17 cellular contexts compared by ENCODE assay signal in the genomic region with DNA sequence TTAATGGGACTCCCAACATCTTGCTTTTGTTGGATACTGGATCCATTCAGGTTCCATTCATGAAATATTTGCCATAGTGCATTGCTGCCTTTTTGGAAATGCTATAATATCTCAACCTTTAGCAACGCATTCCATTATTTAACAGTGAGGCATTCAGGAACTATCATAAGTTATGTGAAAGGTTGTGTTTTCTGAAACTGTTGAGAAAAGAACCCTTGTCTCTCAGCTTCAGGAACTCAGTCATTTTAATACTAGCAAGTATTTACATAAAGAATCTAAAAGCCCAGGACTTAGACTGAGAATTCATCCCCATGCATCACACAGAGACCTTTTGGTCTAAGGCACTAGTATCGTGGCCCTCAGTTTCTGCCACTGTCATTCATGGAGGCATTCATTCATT.
"Had no signal": no experiment of that assay in that cellular context is flagged by ENCODE, and none has a peak within 500 bp of the region (broad histone marks: within the 10 kb centered on the region; RNA-seq: fewer than 3 reads in every experiment).

No MANE protein-coding gene starts in this region.

- H3K9me3 Mint-ChIP-seq: activated naive CD4-positive, alpha-beta T cell treated with anti-CD3 and anti-CD28 coated beads, Interleukin-2, amount 50 U/mL, for 24 hours; activated T-cell treated with anti-CD3 and anti-CD28 coated beads, Interleukin-2, amount 50 U/mL, for 72 hours; mesothelial cell of epicardium; natural killer cell treated with Interleukin-12 subunit alpha and Interleukin-12 subunit beta and Interleukin-15 and Interleukin-18, amount 100 ng/mL, for 72 hours; stimulated activated naive CD8-positive, alpha-beta T cell treated with anti-CD3 and anti-CD28 coated beads, Interleukin-15, Interleukin-2, amounts not matched to agents 100 ng/mL and 50 ng/mL, for 24 hours had no signal

- H3K27ac Mint-ChIP-seq: activated naive CD4-positive, alpha-beta T cell treated with anti-CD3 and anti-CD28 coated beads, Interleukin-2, amount 50 U/mL, for 24 hours; activated T-cell treated with anti-CD3 and anti-CD28 coated beads, Interleukin-2, amount 50 U/mL, for 72 hours; mesothelial cell of epicardium; natural killer cell treated with Interleukin-12 subunit alpha and Interleukin-12 subunit beta and Interleukin-15 and Interleukin-18, amount 100 ng/mL, for 72 hours; stimulated activated naive CD8-positive, alpha-beta T cell treated with anti-CD3 and anti-CD28 coated beads, Interleukin-15, Interleukin-2, amounts not matched to agents 100 ng/mL and 50 ng/mL, for 24 hours had no signal

- ATAC-seq: activated T-cell treated with anti-CD3 and anti-CD28 coated beads, Interleukin-2, amount 50 U/mL, for 72 hours; left lobe of liver; natural killer cell treated with Interleukin-12 subunit alpha and Interleukin-12 subunit beta and Interleukin-15 and Interleukin-18, amount 100 ng/mL, for 72 hours had no signal

- H3K27me3 ChIP-seq: cardiac muscle cell, tibial nerve had no signal

- FAIRE-seq: frontal cortex, kidney, TTC549 had no signal

- H3K36me3 Mint-ChIP-seq: activated naive CD4-positive, alpha-beta T cell treated with anti-CD3 and anti-CD28 coated beads, Interleukin-2, amount 50 U/mL, for 24 hours; mesothelial cell of epicardium; natural killer cell treated with Interleukin-12 subunit alpha and Interleukin-12 subunit beta and Interleukin-15 and Interleukin-18, amount 100 ng/mL, for 72 hours had no signal

- DNase-seq: activated CD4-positive, alpha-beta T cell treated with anti-CD3 and anti-CD28 coated beads, Interleukin-2, amount 50 U/mL, for 4 hours; activated gamma-delta T cell; activated T-cell treated with anti-CD3 and anti-CD28 coated beads, Interleukin-2, amount 50 U/mL, for 72 hours; dermis blood vessel endothelial cell; kidney; posterior cingulate gyrus; T-helper 2 cell had no signal

- H3K4me1 Mint-ChIP-seq: activated naive CD4-positive, alpha-beta T cell treated with anti-CD3 and anti-CD28 coated beads, Interleukin-2, amount 50 U/mL, for 24 hours; mesothelial cell of epicardium had no signal

- H3K4me3 ChIP-seq: cardiac muscle cell, lung, tibial nerve had no signal

- H3K9me3 ChIP-seq: tibial nerve had no signal

- H3K4me3 Mint-ChIP-seq: activated naive CD4-positive, alpha-beta T cell treated with anti-CD3 and anti-CD28 coated beads, Interleukin-2, amount 50 U/mL, for 24 hours; activated T-cell treated with anti-CD3 and anti-CD28 coated beads, Interleukin-2, amount 50 U/mL, for 72 hours; mesothelial cell of epicardium; natural killer cell treated with Interleukin-12 subunit alpha and Interleukin-12 subunit beta and Interleukin-15 and Interleukin-18, amount 100 ng/mL, for 72 hours; stimulated activated naive CD8-positive, alpha-beta T cell treated with anti-CD3 and anti-CD28 coated beads, Interleukin-15, Interleukin-2, amounts not matched to agents 100 ng/mL and 50 ng/mL, for 24 hours had no signal

- H3K36me3 ChIP-seq: cardiac muscle cell, tibial nerve had no signal
